In genomic region chr12:57119294-57119693, GRCh38 we compare ENCODE assay signal across 26 cellular contexts. TPM values are rescaled to one million over a fixed set of nuclear protein-coding genes. Genes with fewer than 3 reads are reported as not detected.
A peak's percentile ranks its signal among the peaks of the same experiment; 100 is the strongest.
DNase-seq lines count a peak whose midpoint lies in the region; ATAC-seq and TF ChIP-seq lines count a peak whose summit lies in the region.
"Had no signal": no experiment of that assay in that cellular context is flagged by ENCODE, and none has a peak within 500 bp of the region (broad histone marks: within the 10 kb centered on the region; RNA-seq: fewer than 3 reads in every experiment).

No MANE protein-coding gene starts in this region.

- H3K79me1 ChIP-seq in mesenchymal stem cell (replicated peaks; ENCODE audit: low read length, poor library complexity, severe bottlenecking): no peaks in the 10 kb centered on the region

- H3K4me1 ChIP-seq in left ventricle myocardium inferior (peaks cover 7% of the 10 kb centered on the region), heart left ventricle (peaks cover 0 to 18% (median 0%) of the 10 kb centered on the region in 12 donors), mesenchymal stem cell (ENCODE audit: control insufficient read depth, insufficient read depth, low read depth, low read length) (no peaks in the 10 kb centered on the region), upper lobe of right lung (peaks cover 9% of the 10 kb centered on the region)
- H3K4me1 ChIP-seq: BE2C had no signal

- H3K9me3 ChIP-seq in left ventricle myocardium inferior (replicated peaks) (no peaks in the 10 kb centered on the region), heart left ventricle (no peaks in the 10 kb centered on the region), mesenchymal stem cell (ENCODE audit: control insufficient read depth, low read length) (no peaks in the 10 kb centered on the region), upper lobe of right lung (no peaks in the 10 kb centered on the region)
- H3K9me3 ChIP-seq: BE2C, left lung, mucosa of descending colon had no signal

- TF ChIP-seq POLR2A in heart left ventricle (IDR thresholded peaks at IDR 0.05): no peak

- no peak overlapping the region for H3K4me2 ChIP-seq in mesenchymal stem cell (ENCODE audit: low read length, poor library complexity, severe bottlenecking)

- no peak overlapping the region for H3K23ac ChIP-seq in mesenchymal stem cell (ENCODE audit: low read length in 2 of 2)

- H2BK12ac ChIP-seq in mesenchymal stem cell (ENCODE audit: low read length in 2 of 2): no peak overlapping the region

- WGBS in heart left ventricle, 4 donors: 88 to 92% (median 90%) methylated on average over 5 of the region's 5 CpGs
- WGBS in mesenchymal stem cell: 98% methylated on average over 3 of the region's 5 CpGs

- H2AK5ac ChIP-seq in mesenchymal stem cell (ENCODE audit: low read length, severe bottlenecking): no peak overlapping the region

- no peak overlapping the region for H3K4me3 Mint-ChIP-seq in activated T-helper 17 cell treated with anti-CD3 and anti-CD28 coated beads, Interleukin-2, amount 50 U/mL, for 72 hours
- H3K4me3 Mint-ChIP-seq: activated CD4-positive, alpha-beta T cell treated with anti-CD3 and anti-CD28 coated beads, Interleukin-2, amount 10 ng/mL, durations not matched to agents 24 days and 14 days; activated CD8-positive, alpha-beta memory T cell treated with anti-CD3 and anti-CD28 coated beads, Interleukin-2, amount 10 ng/mL, durations not matched to agents 7 days and 5 days had no signal

- H3K4me1 Mint-ChIP-seq in activated T-helper 17 cell treated with anti-CD3 and anti-CD28 coated beads, Interleukin-2, amount 50 U/mL, for 72 hours: peaks cover 9% of the 10 kb centered on the region

- H3K4me3 ChIP-seq in left ventricle myocardium inferior (no peak overlapping the region), heart left ventricle (no peak overlapping the region), mesenchymal stem cell (ENCODE audit: insufficient read depth in 1 of 2, low read depth in 1 of 2, low read length in 2 of 2) (no peak overlapping the region), upper lobe of right lung (no peak overlapping the region)
- H3K4me3 ChIP-seq: left lung, mucosa of descending colon had no signal

- H2BK120ac ChIP-seq in mesenchymal stem cell (ENCODE audit: low read depth, low read length): no peak overlapping the region

- peak overlapping the region; percentile 44 for H3K27ac Mint-ChIP-seq in activated T-helper 17 cell treated with anti-CD3 and anti-CD28 coated beads, Interleukin-2, amount 50 U/mL, for 72 hours
- H3K27ac Mint-ChIP-seq: activated CD4-positive, alpha-beta T cell treated with anti-CD3 and anti-CD28 coated beads, Interleukin-2, amount 10 ng/mL, durations not matched to agents 24 days and 14 days; activated CD8-positive, alpha-beta memory T cell treated with anti-CD3 and anti-CD28 coated beads, Interleukin-2, amount 10 ng/mL, durations not matched to agents 7 days and 5 days had no signal

- H4K91ac ChIP-seq in mesenchymal stem cell (ENCODE audit: low read length): no peak overlapping the region

- H3K9me3 Mint-ChIP-seq in activated T-helper 17 cell treated with anti-CD3 and anti-CD28 coated beads, Interleukin-2, amount 50 U/mL, for 72 hours: peaks cover 7% of the 10 kb centered on the region

- no peak overlapping the region for H3K9ac ChIP-seq in mesenchymal stem cell (ENCODE audit: low read length)

- intact Hi-C loops in left ventricle myocardium inferior (cut with micrococcal nuclease) (no loop called here), heart left ventricle (cut with DNase I) (loop anchor here in 1 of 10 donors (10.0 kb wide), 1 partner anchor 364 kb away; the partner anchor contains the start of gene PRIM1), upper lobe of right lung (cut with DNase I) (no loop called here)

- H2BK15ac ChIP-seq in mesenchymal stem cell (ENCODE audit: low read depth, poor library complexity, severe bottlenecking): no peak overlapping the region

- H3K27me3 Mint-ChIP-seq in activated T-helper 17 cell treated with anti-CD3 and anti-CD28 coated beads, Interleukin-2, amount 50 U/mL, for 72 hours: no peaks in the 10 kb centered on the region

- H3K36me3 ChIP-seq in left ventricle myocardium inferior (no peaks in the 10 kb centered on the region), heart left ventricle (no peaks in the 10 kb centered on the region), mesenchymal stem cell (ENCODE audit: control insufficient read depth in 1 of 2, insufficient read depth in 2 of 2, low read depth in 1 of 2, low read length in 2 of 2) (no peaks in the 10 kb centered on the region), upper lobe of right lung (no peaks in the 10 kb centered on the region)
- H3K36me3 ChIP-seq: BE2C, left lung had no signal

- H2BK5ac ChIP-seq in mesenchymal stem cell (ENCODE audit: low read depth, low read length, poor library complexity, severe bottlenecking): no peak overlapping the region

- no peak overlapping the region for H4K8ac ChIP-seq in mesenchymal stem cell (ENCODE audit: low read length)

- no peak overlapping the region for H3K14ac ChIP-seq in mesenchymal stem cell (ENCODE audit: low read length in 2 of 2)

- H3K18ac ChIP-seq in mesenchymal stem cell (ENCODE audit: low read depth in 1 of 2, low read length in 2 of 2): no peak overlapping the region

- no peaks in the 10 kb centered on the region for H3K36me3 Mint-ChIP-seq in activated T-helper 17 cell treated with anti-CD3 and anti-CD28 coated beads, Interleukin-2, amount 50 U/mL, for 72 hours (ENCODE audit: low read depth)

- no peak for DNase-seq in left ventricle myocardium inferior
- DNase-seq in heart left ventricle: no peak
- no peak for DNase-seq in mesenchymal stem cell
- no peak for DNase-seq in upper lobe of right lung
- DNase-seq in T-helper 1 cell: no peak
- DNase-seq in activated CD4-positive, CD25-positive, alpha-beta regulatory T cell (lab: John Stamatoyannopoulos, UW): no peak
- no peak for DNase-seq in SIG-M5 (lab: John Stamatoyannopoulos, UW)
- DNase-seq: activated CD4-positive, alpha-beta T cell treated with anti-CD3 and anti-CD28 coated beads, Interleukin-2, amount 10 ng/mL, durations not matched to agents 24 days and 14 days; activated CD8-positive, alpha-beta memory T cell treated with anti-CD3 and anti-CD28 coated beads, Interleukin-2, amount 10 ng/mL, durations not matched to agents 7 days and 5 days; activated naive CD4-positive, alpha-beta T cell treated with anti-CD3 and anti-CD28 coated beads, Interleukin-2, amount 50 U/mL, for 16 hours; BE2C; left lung; mucosa of descending colon; NCI-H1092 treated with DMSO at 0.1 percent for 48 hours; NCI-H2029 treated with DMSO at 0.1 percent for 48 hours; NCI-H345; NCI-H774; small intestine; stimulated activated CD4-positive, alpha-beta T cell treated with anti-CD3 and anti-CD28 coated beads, Interleukin-2, amount 100 ng/mL, for 48 hours had no signal

- H3K27ac ChIP-seq in left ventricle myocardium inferior (replicated peaks): peak overlapping the region; percentile 28
- peak overlapping the region in 1 of 12 donors; percentile 76 for H3K27ac ChIP-seq in heart left ventricle
- no peak overlapping the region for H3K27ac ChIP-seq in mesenchymal stem cell (ENCODE audit: low read length, poor library complexity, severe bottlenecking)
- peak overlapping the region; percentile 9 for H3K27ac ChIP-seq in upper lobe of right lung

- H2AFZ ChIP-seq in mesenchymal stem cell (ENCODE audit: low read depth, low read length): peak overlapping the region; percentile 60

- ATAC-seq in heart left ventricle (no peak), upper lobe of right lung (no peak)
- ATAC-seq in activated T-helper 17 cell treated with anti-CD3 and anti-CD28 coated beads, Interleukin-2, amount 50 U/mL, for 72 hours (replicated peaks): no peak
- ATAC-seq: activated CD8-positive, alpha-beta memory T cell treated with anti-CD3 and anti-CD28 coated beads, Interleukin-2, amount 10 ng/mL, durations not matched to agents 7 days and 5 days had no signal

- H3K4ac ChIP-seq in mesenchymal stem cell (ENCODE audit: low read depth in 1 of 2, low read length in 2 of 2): no peak overlapping the region

- TF ChIP-seq CTCF in left ventricle myocardium inferior (IDR thresholded peaks at IDR 0.05; ENCODE audit: borderline replicate concordance) (no peak), heart left ventricle (IDR thresholded peaks at IDR 0.05) (no peak), upper lobe of right lung (IDR thresholded peaks at IDR 0.05) (no peak)

- no peaks in the 10 kb centered on the region for H3K27me3 ChIP-seq in left ventricle myocardium inferior (ENCODE audit: low read depth)
- no peaks in the 10 kb centered on the region for H3K27me3 ChIP-seq in heart left ventricle
- no peaks in the 10 kb centered on the region for H3K27me3 ChIP-seq in mesenchymal stem cell (ENCODE audit: control insufficient read depth in 1 of 2, insufficient read depth in 1 of 2, low read length in 2 of 2)
- H3K27me3 ChIP-seq in upper lobe of right lung: no peaks in the 10 kb centered on the region
- H3K27me3 ChIP-seq: BE2C, left lung had no signal

RNA-seq across cellular contexts. Expression of gene STAT6, which starts 8.1 kb away (rescaled TPM):
- total RNA-seq in left ventricle myocardium inferior (46.2 TPM), heart left ventricle (10 to 100 TPM; 31.6 to 87.7 (median 37.6) TPM), upper lobe of right lung (230 TPM)
- 10 to 100 TPM; 39.6 to 41.0 TPM for polyA plus RNA-seq in heart left ventricle
- 100 to 1,000 TPM; 177 to 332 TPM for total RNA-seq in activated T-helper 17 cell treated with anti-CD3 and anti-CD28 coated beads, Interleukin-2, amount 50 U/mL, for 72 hours
- 87.5 TPM for polyA plus RNA-seq in mesenchymal stem cell (2013, experiment 1 of 2)
- 89.4 TPM for polyA plus RNA-seq in mesenchymal stem cell (2013, experiment 2 of 2)
- polyA plus RNA-seq: neural cell had no signal

RNA-seq across cellular contexts. Expression of gene LRP1, which starts 9.0 kb away (rescaled TPM):
- total RNA-seq in left ventricle myocardium inferior: 61.0 TPM
- total RNA-seq in heart left ventricle: 100 to 1,000 TPM in 4 of 9 donors, 10 to 100 TPM in 5; 51.5 to 316 (median 71.1) TPM
- 10 to 100 TPM; 23.0 to 31.5 TPM for polyA plus RNA-seq in heart left ventricle
- 10 to 100 TPM in 1 of 2 donors, 1 to 10 TPM in 1; 2.4 to 20.2 TPM for total RNA-seq in activated T-helper 17 cell treated with anti-CD3 and anti-CD28 coated beads, Interleukin-2, amount 50 U/mL, for 72 hours
- 68.9 TPM for polyA plus RNA-seq in mesenchymal stem cell (2013, experiment 1 of 2)
- polyA plus RNA-seq in mesenchymal stem cell (2013, experiment 2 of 2): 57.9 TPM
- 261 TPM for total RNA-seq in upper lobe of right lung

RNA-seq across cellular contexts. Expression of gene LRP1-AS, which starts 28.1 kb away (rescaled TPM):
- not detected for total RNA-seq in left ventricle myocardium inferior
- not detected for total RNA-seq in heart left ventricle
- polyA plus RNA-seq in heart left ventricle: not detected
- not detected for total RNA-seq in activated T-helper 17 cell treated with anti-CD3 and anti-CD28 coated beads, Interleukin-2, amount 50 U/mL, for 72 hours
- polyA plus RNA-seq in mesenchymal stem cell (2013, experiment 1 of 2): not detected
- polyA plus RNA-seq in mesenchymal stem cell (2013, experiment 2 of 2): not detected
- total RNA-seq in upper lobe of right lung: not detected
- total RNA-seq: A172; activated CD4-positive, alpha-beta T cell treated with anti-CD3 and anti-CD28 coated beads, Interleukin-2, amount 10 ng/mL, durations not matched to agents 24 days and 14 days; activated CD8-positive, alpha-beta memory T cell treated with anti-CD3 and anti-CD28 coated beads, Interleukin-2, amount 10 ng/mL, durations not matched to agents 7 days and 5 days; cardiac septum; dermis microvascular lymphatic vessel endothelial cell; left lung; mucosa of descending colon; pulmonary artery endothelial cell; T-helper 1 cell treated with Interleukin-12 subunit alpha and Interleukin-12 subunit beta and Interleukin-4 antibody, amounts not matched to agents 30 ng/mL and 1 ng/mL, for 36 hours had no signal
- polyA plus RNA-seq: neural cell had no signal

RNA-seq across cellular contexts. Expression of gene NAB2, which starts 30.4 kb away (rescaled TPM):
- total RNA-seq in left ventricle myocardium inferior (10.1 TPM), heart left ventricle (10 to 100 TPM in 8 of 9 donors, 1 to 10 TPM in 1; 8.7 to 20.3 (median 11.8) TPM), upper lobe of right lung (37.3 TPM)
- polyA plus RNA-seq in heart left ventricle: 10 to 100 TPM; 10.7 to 30.1 TPM
- 10 to 100 TPM; 20.6 to 61.4 TPM for total RNA-seq in activated T-helper 17 cell treated with anti-CD3 and anti-CD28 coated beads, Interleukin-2, amount 50 U/mL, for 72 hours
- 28.9 TPM for polyA plus RNA-seq in mesenchymal stem cell (2013, experiment 1 of 2)
- 27.0 TPM for polyA plus RNA-seq in mesenchymal stem cell (2013, experiment 2 of 2)

RNA-seq across cellular contexts. Expression of gene NEMP1, which starts 40.7 kb away (rescaled TPM):
- total RNA-seq in left ventricle myocardium inferior (3.3 TPM), heart left ventricle (10 to 100 TPM in 1 of 9 donors, 1 to 10 TPM in 8; 1.7 to 12.0 (median 3.6) TPM), upper lobe of right lung (14.1 TPM)
- 1 to 10 TPM; 1.4 to 2.2 TPM for polyA plus RNA-seq in heart left ventricle
- 100 to 1,000 TPM in 1 of 2 donors, 10 to 100 TPM in 1; 62.3 to 117 TPM for total RNA-seq in activated T-helper 17 cell treated with anti-CD3 and anti-CD28 coated beads, Interleukin-2, amount 50 U/mL, for 72 hours
- 6.2 TPM for polyA plus RNA-seq in mesenchymal stem cell (2013, experiment 1 of 2)
- polyA plus RNA-seq in mesenchymal stem cell (2013, experiment 2 of 2): 5.8 TPM
